In genomic region chr10:88292185-88292514, GRCh38 we compare ENCODE assay signal across 27 cellular contexts.
DNase-seq lines count a peak whose midpoint lies in the region; ATAC-seq and TF ChIP-seq lines count a peak whose summit lies in the region.
"Had no signal": no experiment of that assay in that cellular context is flagged by ENCODE, and none has a peak within 500 bp of the region (broad histone marks: within the 10 kb centered on the region; RNA-seq: fewer than 3 reads in every experiment).

No MANE protein-coding gene starts in this region.

- H3K27me3 Mint-ChIP-seq in stimulated activated naive B cell treated with anti-CD40 and anti-IgM and Interleukin-4, amounts not matched to agents 10 μg/mL and 1 μg/mL and 100 μg/mL, for 72 hours, result no peaks in the 10 kb centered on the region
- H3K27me3 Mint-ChIP-seq: activated CD8-positive, alpha-beta T cell treated with anti-CD3 and anti-CD28 coated beads for 36 hours; CD4-positive, alpha-beta T cell had no signal

- DNase-seq in NCI-H1694 treated with DMSO at 0.1 percent for 48 hours (lab: John Stamatoyannopoulos, UW) (peak; percentile 18), NCI-H1694 (lab: John Stamatoyannopoulos, UW) (no peak), Kasumi-1 (lab: John Stamatoyannopoulos, UW) (peak; percentile 58 to 62), GM13976 (ENCODE audit: low spot score) (no peak), DMS 273 (lab: John Stamatoyannopoulos, UW; ENCODE audit: unreplicated experiment) (no peak)
- no peak for DNase-seq in stimulated activated naive B cell treated with anti-CD40 and anti-IgM and Interleukin-4, amounts not matched to agents 10 μg/mL and 1 μg/mL and 100 μg/mL, for 72 hours
- no peak for DNase-seq in central memory CD4-positive, alpha-beta T cell
- DNase-seq: 8988T; activated CD8-positive, alpha-beta memory T cell treated with anti-CD3 and anti-CD28 coated beads, Interleukin-2, amount 50 U/mL, for 48 hours; activated CD8-positive, alpha-beta T cell treated with anti-CD3 and anti-CD28 coated beads for 36 hours; activated naive CD4-positive, alpha-beta T cell treated with anti-CD3 and anti-CD28 coated beads for 36 hours; CD4-positive, alpha-beta T cell; cerebellar nuclear complex; glutamatergic neuron; KBM-7; NCI-H1092 treated with DMSO at 0.1 percent for 48 hours; NCI-H1930; NCI-H2227 treated with DMSO at 0.1 percent for 48 hours; NCI-H526; pancreas; retina; stimulated activated naive CD4-positive, alpha-beta T cell; upper lobe of left lung had no signal

- peak overlapping the region; percentile 40 for H3K27ac ChIP-seq in OCI-LY1 (ENCODE audit: low read depth, low read length, poor library complexity, severe bottlenecking)
- H3K27ac ChIP-seq: upper lobe of left lung had no signal

- H3K9me2 ChIP-seq in OCI-LY1 (ENCODE audit: low read depth, low read length), result no peaks in the 10 kb centered on the region

- no peak overlapping the region for H2AFZ ChIP-seq in OCI-LY1 (ENCODE audit: low read length)

- H3K4me3 Mint-ChIP-seq in stimulated activated naive B cell treated with anti-CD40 and anti-IgM and Interleukin-4, amounts not matched to agents 10 μg/mL and 1 μg/mL and 100 μg/mL, for 72 hours, result peak overlapping the region in 1 of 2 donors; percentile 46
- H3K4me3 Mint-ChIP-seq: activated CD8-positive, alpha-beta T cell treated with anti-CD3 and anti-CD28 coated beads for 36 hours; activated naive CD4-positive, alpha-beta T cell treated with anti-CD3 and anti-CD28 coated beads for 36 hours; activated T-helper 1 cell treated with anti-CD3 and anti-CD28 coated beads, Interleukin-12 subunit alpha, Interleukin-12 subunit beta, Interleukin-2, Interleukin-4 antibody, amounts not matched to agents 30 ng/mL and 10 ng/mL and 1 ng/mL, durations not matched to agents 14 hours and 24 hours and 36 hours; CD4-positive, alpha-beta T cell; T-helper 2 cell treated with Interferon-gamma antibody and Interleukin-4, amounts not matched to agents 5 μg/mL and 100 μg/mL, for 36 hours had no signal

- peaks cover 10% of the 10 kb centered on the region for H3K4me1 ChIP-seq in OCI-LY1 (ENCODE audit: insufficient read depth, low read length, severe bottlenecking)
- H3K4me1 ChIP-seq: upper lobe of left lung had no signal

- no peaks in the 10 kb centered on the region for H3K9me3 ChIP-seq in OCI-LY1 (ENCODE audit: low read length)
- H3K9me3 ChIP-seq: pancreas, upper lobe of left lung had no signal

- peaks cover 6% of the 10 kb centered on the region for H3K36me3 ChIP-seq in OCI-LY1 (ENCODE audit: insufficient read depth, low read length)
- H3K36me3 ChIP-seq: pancreas, upper lobe of left lung had no signal

- H3K4me1 Mint-ChIP-seq in stimulated activated naive B cell treated with anti-CD40 and anti-IgM and Interleukin-4, amounts not matched to agents 10 μg/mL and 1 μg/mL and 100 μg/mL, for 72 hours, result peaks cover 26 to 53% of the 10 kb centered on the region in 2 donors

- H3K27ac Mint-ChIP-seq in stimulated activated naive B cell treated with anti-CD40 and anti-IgM and Interleukin-4, amounts not matched to agents 10 μg/mL and 1 μg/mL and 100 μg/mL, for 72 hours, result peak overlapping the region; percentile 17
- H3K27ac Mint-ChIP-seq: activated CD8-positive, alpha-beta T cell treated with anti-CD3 and anti-CD28 coated beads for 36 hours; activated naive CD4-positive, alpha-beta T cell treated with anti-CD3 and anti-CD28 coated beads for 36 hours; activated T-helper 1 cell treated with anti-CD3 and anti-CD28 coated beads, Interleukin-12 subunit alpha, Interleukin-12 subunit beta, Interleukin-2, Interleukin-4 antibody, amounts not matched to agents 30 ng/mL and 10 ng/mL and 1 ng/mL, durations not matched to agents 14 hours and 24 hours and 36 hours; CD4-positive, alpha-beta T cell; T-helper 2 cell treated with Interferon-gamma antibody and Interleukin-4, amounts not matched to agents 5 μg/mL and 100 μg/mL, for 36 hours had no signal

- no peaks in the 10 kb centered on the region for H3K79me2 ChIP-seq in OCI-LY1 (ENCODE audit: insufficient read depth, low read length)

- no peak overlapping the region for H3K4me2 ChIP-seq in OCI-LY1 (ENCODE audit: low read length)

- H3K4me3 ChIP-seq in OCI-LY1 (ENCODE audit: low read depth, low read length, poor library complexity, severe bottlenecking), result no peak overlapping the region
- H3K4me3 ChIP-seq: pancreas, upper lobe of left lung had no signal

- no peaks in the 10 kb centered on the region for H3K36me3 Mint-ChIP-seq in stimulated activated naive B cell treated with anti-CD40 and anti-IgM and Interleukin-4, amounts not matched to agents 10 μg/mL and 1 μg/mL and 100 μg/mL, for 72 hours

- H3K9me3 Mint-ChIP-seq in stimulated activated naive B cell treated with anti-CD40 and anti-IgM and Interleukin-4, amounts not matched to agents 10 μg/mL and 1 μg/mL and 100 μg/mL, for 72 hours, result no peaks in the 10 kb centered on the region
- H3K9me3 Mint-ChIP-seq: activated CD8-positive, alpha-beta T cell treated with anti-CD3 and anti-CD28 coated beads for 36 hours; activated naive CD4-positive, alpha-beta T cell treated with anti-CD3 and anti-CD28 coated beads for 36 hours; CD4-positive, alpha-beta T cell; T-helper 2 cell treated with Interferon-gamma antibody and Interleukin-4, amounts not matched to agents 5 μg/mL and 100 μg/mL, for 36 hours had no signal

- no peaks in the 10 kb centered on the region for H3F3A ChIP-seq in OCI-LY1 (ENCODE audit: insufficient read depth, low read length)

- no peaks in the 10 kb centered on the region for H3K27me3 ChIP-seq in OCI-LY1 (ENCODE audit: insufficient read depth, low read length)
- H3K27me3 ChIP-seq: pancreas, upper lobe of left lung had no signal

- no peak overlapping the region for H3K9ac ChIP-seq in OCI-LY1 (ENCODE audit: low read length)

- TF ChIP-seq CTCF in OCI-LY1 (IDR thresholded peaks at IDR 0.05; ENCODE audit: low read length), result no peak
- TF ChIP-seq CTCF in GM13976 (IDR thresholded peaks at IDR 0.05; ENCODE audit: borderline replicate concordance, control extremely low read depth, extremely low read depth, insufficient read depth, missing control alignments), result no peak

- peak; percentile 30 to 49 for ATAC-seq in stimulated activated naive B cell treated with anti-CD40 and anti-IgM and Interleukin-4, amounts not matched to agents 10 μg/mL and 1 μg/mL and 100 μg/mL, for 72 hours (replicated peaks)
- ATAC-seq: activated CD8-positive, alpha-beta T cell treated with anti-CD3 and anti-CD28 coated beads for 36 hours; esophagus mucosa had no signal

- no peaks in the 10 kb centered on the region for H4K20me1 ChIP-seq in OCI-LY1 (ENCODE audit: insufficient read depth, low read length)

- in situ Hi-C loops in GM13976 (cut with MboI; ENCODE audit: low sequenced_read_pairs, unreplicated experiment), result no loop called here

Comparison
In these comparisons a context has a peak if more than half of its experiments do, and no peak if none do; other contexts are left out.
1. DNase-seq: peak in NCI-H1694 treated with DMSO at 0.1 percent for 48 hours (single experiment) and Kasumi-1 (2 of 2); none in NCI-H1694 (single experiment), stimulated activated naive B cell treated with anti-CD40 and anti-IgM and Interleukin-4, amounts not matched to agents 10 μg/mL and 1 μg/mL and 100 μg/mL, for 72 hours (single experiment), central memory CD4-positive, alpha-beta T cell (single experiment), GM13976 (single experiment) and DMS 273 (single experiment).